In the genomic region with DNA sequence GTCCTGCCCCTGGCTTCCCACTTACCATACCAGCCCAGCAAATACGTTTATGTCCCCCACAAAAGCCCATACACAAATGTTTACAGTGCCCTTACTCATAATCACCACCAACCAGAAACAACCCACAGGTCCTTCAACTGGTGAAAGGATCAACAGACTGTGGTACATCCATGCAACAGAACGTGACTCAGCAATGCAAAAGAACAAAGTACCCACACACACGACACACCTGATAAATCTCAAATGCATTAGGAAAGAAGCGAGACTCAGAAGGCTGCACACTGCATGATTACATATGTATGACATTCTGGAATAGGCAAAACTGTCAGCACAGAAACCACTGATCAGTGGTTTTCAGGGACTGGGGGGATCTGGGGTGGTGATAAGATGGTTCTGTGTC, we compare ENCODE assay signal across 23 cellular contexts. TPM values are rescaled to one million over a fixed set of nuclear protein-coding genes. Genes with fewer than 3 reads are reported as not detected.
"Had no signal": no experiment of that assay in that cellular context is flagged by ENCODE, and none has a peak within 500 bp of the region (broad histone marks: within the 10 kb centered on the region; RNA-seq: fewer than 3 reads in every experiment).

No MANE protein-coding gene starts in this region.

- H3K4me3 ChIP-seq: adrenal gland, SJSA1 had no signal

- H3K36me3 Mint-ChIP-seq: activated naive CD4-positive, alpha-beta T cell treated with anti-CD3 and anti-CD28 coated beads, Interleukin-2, amount 10 ng/mL, durations not matched to agents 7 days and 5 days had no signal

- H3K36me3 ChIP-seq: adrenal gland, SJSA1 had no signal

- H3K4me1 ChIP-seq: adrenal gland, SJSA1 had no signal

- H3K4me3 Mint-ChIP-seq: activated CD8-positive, alpha-beta T cell treated with anti-CD3 and anti-CD28 coated beads, Interleukin-2, amount 10 ng/mL, durations not matched to agents 7 days and 5 days; activated naive CD4-positive, alpha-beta T cell treated with anti-CD3 and anti-CD28 coated beads, Interleukin-2, amount 10 ng/mL, durations not matched to agents 7 days and 5 days; activated naive CD8-positive, alpha-beta T cell treated with anti-CD3 and anti-CD28 coated beads, Interleukin-2, amount 10 ng/mL, durations not matched to agents 7 days and 5 days; activated T-cell treated with anti-CD3 and anti-CD28 coated beads, Interleukin-2, amount 50 U/mL, for 72 hours; T-helper 1 cell treated with Interleukin-12 subunit alpha and Interleukin-12 subunit beta and Interleukin-4 antibody, amounts not matched to agents 30 μg/mL and 1 μg/mL, for 36 hours had no signal

- H3K27me3 ChIP-seq: adrenal gland had no signal

- H3K27ac ChIP-seq: adrenal gland, SJSA1, VCaP had no signal

- H3K4me1 Mint-ChIP-seq: activated naive CD4-positive, alpha-beta T cell treated with anti-CD3 and anti-CD28 coated beads, Interleukin-2, amount 10 ng/mL, durations not matched to agents 7 days and 5 days had no signal

- DNase-seq: activated CD4-positive, alpha-beta T cell treated with anti-CD3 and anti-CD28 coated beads, Interleukin-2, amount 50 U/mL, for 1 hour; activated CD4-positive, CD25-positive, alpha-beta regulatory T cell; activated CD8-positive, alpha-beta T cell treated with anti-CD3 and anti-CD28 coated beads, Interleukin-2, amount 10 ng/mL, durations not matched to agents 7 days and 5 days; activated gamma-delta T cell treated with Interleukin-2 at 50 U/mL for 16 hours; activated naive CD4-positive, alpha-beta T cell treated with anti-CD3 and anti-CD28 coated beads, Interleukin-2, amount 10 ng/mL, durations not matched to agents 7 days and 5 days; activated naive CD8-positive, alpha-beta T cell treated with anti-CD3 and anti-CD28 coated beads, Interleukin-2, amount 10 ng/mL, durations not matched to agents 7 days and 5 days; activated T-cell treated with anti-CD3 and anti-CD28 coated beads, Interleukin-2, amount 50 U/mL, for 72 hours; adrenal gland; anterior cingulate cortex; Karpas-422; MM.1S; NCI-H1105; NCI-H187 treated with DMSO at 0.1 percent for 48 hours; NCI-H2081 treated with DMSO at 0.1 percent for 48 hours; NCI-H446; PC-3; SHP77 had no signal

- H3K27ac Mint-ChIP-seq: activated CD8-positive, alpha-beta T cell treated with anti-CD3 and anti-CD28 coated beads, Interleukin-2, amount 10 ng/mL, durations not matched to agents 7 days and 5 days; activated naive CD4-positive, alpha-beta T cell treated with anti-CD3 and anti-CD28 coated beads, Interleukin-2, amount 10 ng/mL, durations not matched to agents 7 days and 5 days; activated naive CD8-positive, alpha-beta T cell treated with anti-CD3 and anti-CD28 coated beads, Interleukin-2, amount 10 ng/mL, durations not matched to agents 7 days and 5 days; activated T-cell treated with anti-CD3 and anti-CD28 coated beads, Interleukin-2, amount 50 U/mL, for 72 hours; activated T-helper 2 cell treated with anti-CD3 and anti-CD28 coated beads, Interferon-gamma antibody, Interleukin-2, Interleukin-4, amounts not matched to agents 10 μg/mL and 5 μg/mL and 100 μg/mL, durations not matched to agents 14 hours and 24 hours and 36 hours; T-helper 1 cell treated with Interleukin-12 subunit alpha and Interleukin-12 subunit beta and Interleukin-4 antibody, amounts not matched to agents 30 μg/mL and 1 μg/mL, for 36 hours had no signal

- ATAC-seq: activated CD8-positive, alpha-beta T cell treated with anti-CD3 and anti-CD28 coated beads, Interleukin-2, amount 10 ng/mL, durations not matched to agents 7 days and 5 days; activated T-cell treated with anti-CD3 and anti-CD28 coated beads, Interleukin-2, amount 50 U/mL, for 72 hours; PC-3 had no signal

RNA-seq across cellular contexts. Expression of a gene that starts 20.5 kb away (rescaled TPM):
- total RNA-seq: activated T-cell treated with anti-CD3 and anti-CD28 coated beads, Interleukin-2, amount 50 U/mL, for 72 hours; activated T-helper 2 cell treated with anti-CD3 and anti-CD28 coated beads, Interferon-gamma antibody, Interleukin-2, Interleukin-4, amounts not matched to agents 10 μg/mL and 5 μg/mL and 100 μg/mL, durations not matched to agents 14 hours and 24 hours and 36 hours; adrenal gland; cardiac septum; chondrocyte; PC-3; SJSA1 had no signal
- polyA plus RNA-seq: adrenal gland had no signal
